Comparison of ENCODE assay signal across 14 cellular contexts in the genomic region with DNA sequence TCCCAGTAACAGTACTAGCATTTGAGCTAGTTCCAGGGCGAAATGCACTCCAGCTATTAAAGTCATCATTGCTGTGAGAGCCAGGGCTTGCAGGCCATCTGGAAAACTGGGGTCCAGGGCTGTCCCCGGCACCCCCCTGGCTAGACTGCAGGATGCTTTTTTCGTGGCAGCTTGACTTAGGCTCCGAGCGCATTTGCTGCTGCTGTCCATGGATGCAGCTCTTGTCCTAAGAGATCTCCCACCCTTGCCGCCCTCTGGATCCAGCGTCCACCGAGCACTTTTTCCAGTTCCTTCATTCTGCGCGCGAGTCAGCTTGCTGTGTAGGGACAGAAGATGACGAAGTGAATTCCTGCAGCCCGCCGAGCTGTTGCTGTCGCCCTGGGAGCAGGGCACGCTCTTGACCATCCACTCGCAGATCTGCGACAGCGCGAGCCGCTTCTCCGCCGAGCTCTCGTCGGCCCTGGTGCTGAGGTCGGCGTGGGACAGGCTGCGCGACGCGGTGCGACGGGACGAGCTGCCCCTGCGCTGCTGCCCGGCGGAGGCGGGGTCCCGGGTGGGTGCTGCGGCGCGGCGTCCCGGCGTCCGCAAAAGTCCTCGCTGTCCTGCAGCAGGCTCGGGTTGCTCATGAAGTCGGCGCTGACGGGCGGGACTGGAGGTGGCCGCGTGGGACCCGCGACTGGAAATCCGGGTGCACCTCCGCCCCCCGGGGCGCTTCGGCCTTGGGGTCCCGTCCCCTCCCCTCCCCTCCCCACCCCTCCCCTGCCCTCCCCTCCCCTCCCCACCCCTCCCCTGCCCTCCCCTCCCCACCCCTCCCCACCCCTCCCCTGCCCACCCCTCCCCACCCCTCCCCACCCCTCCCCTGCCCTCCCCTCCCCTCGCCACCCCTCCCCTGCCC. TPM values are rescaled to one million over a fixed set of nuclear protein-coding genes. Genes with fewer than 3 reads are reported as not detected.
A peak's percentile ranks its signal among the peaks of the same experiment; 100 is the strongest.
DNase-seq lines count a peak whose midpoint lies in the region; ATAC-seq and TF ChIP-seq lines count a peak whose summit lies in the region.
"Had no signal": no experiment of that assay in that cellular context is flagged by ENCODE, and none has a peak within 500 bp of the region (broad histone marks: within the 10 kb centered on the region; RNA-seq: fewer than 3 reads in every experiment).

No MANE protein-coding gene starts in this region.

- intact Hi-C loops in sigmoid colon (cut with DNase I): no loop called here

- no peak for TF ChIP-seq EP300 in sigmoid colon (IDR thresholded peaks at IDR 0.05)

- H3K4me1 Mint-ChIP-seq in activated naive CD4-positive, alpha-beta T cell treated with anti-CD3 and anti-CD28 coated beads, Interleukin-2, amount 10 ng/mL, durations not matched to agents 7 days and 5 days: peaks cover 10% of the 10 kb centered on the region
- peaks cover 16 to 19% of the 10 kb centered on the region in 2 donors for H3K4me1 Mint-ChIP-seq in stimulated activated naive B cell treated with anti-CD40 and anti-IgM and Interleukin-4, amounts not matched to agents 10 μg/mL and 1 μg/mL and 100 μg/mL, for 72 hours

- H3K36me3 ChIP-seq in sigmoid colon: no peaks in the 10 kb centered on the region
- H3K36me3 ChIP-seq: spleen, stomach had no signal

- no peaks in the 10 kb centered on the region for H3K9me3 ChIP-seq in iPS-18c (ENCODE audit: control insufficient read depth, insufficient read depth, low read length)
- no peaks in the 10 kb centered on the region for H3K9me3 ChIP-seq in sigmoid colon
- H3K9me3 ChIP-seq: spleen, stomach had no signal

- peak overlapping the region; percentile 70 for H3K27ac Mint-ChIP-seq in activated naive CD4-positive, alpha-beta T cell treated with anti-CD3 and anti-CD28 coated beads, Interleukin-2, amount 10 ng/mL, durations not matched to agents 7 days and 5 days
- peak overlapping the region; percentile 37 for H3K27ac Mint-ChIP-seq in stimulated activated naive B cell treated with anti-CD40 and anti-IgM and Interleukin-4, amounts not matched to agents 10 μg/mL and 1 μg/mL and 100 μg/mL, for 72 hours

- CTCF ChIA-PET in activated naive CD4-positive, alpha-beta T cell treated with anti-CD3 and anti-CD28 coated beads, Interleukin-2, amount 10 ng/mL, durations not matched to agents 7 days and 5 days (lab: Charles Lee): no interaction called here

- no peak overlapping the region for H3K27ac ChIP-seq in sigmoid colon
- H3K27ac ChIP-seq: HL-60, spleen, stomach had no signal

- H3K27me3 ChIP-seq in sigmoid colon: peaks cover 11 to 41% (median 25%) of the 10 kb centered on the region in 3 donors

- peak overlapping the region; percentile 4 for H3K4me3 Mint-ChIP-seq in activated naive CD4-positive, alpha-beta T cell treated with anti-CD3 and anti-CD28 coated beads, Interleukin-2, amount 10 ng/mL, durations not matched to agents 7 days and 5 days
- H3K4me3 Mint-ChIP-seq in stimulated activated naive B cell treated with anti-CD40 and anti-IgM and Interleukin-4, amounts not matched to agents 10 μg/mL and 1 μg/mL and 100 μg/mL, for 72 hours: peak overlapping the region in 1 of 2 donors; percentile 35

- ATAC-seq in stimulated activated naive B cell treated with anti-CD40 and anti-IgM and Interleukin-4, amounts not matched to agents 10 μg/mL and 1 μg/mL and 100 μg/mL, for 72 hours (replicated peaks): no peak
- ATAC-seq in GM18867 (IDR thresholded peaks at IDR 0.05; ENCODE audit: unreplicated experiment): no peak

- H3K4me1 ChIP-seq in sigmoid colon: peaks cover 0 to 5% (median 2%) of the 10 kb centered on the region in 4 donors

- 6 to 12% methylated on average over 62 of the region's 63 CpGs for whole genome bisulfite sequencing in sigmoid colon, 2 donors

- H3K36me3 Mint-ChIP-seq in activated naive CD4-positive, alpha-beta T cell treated with anti-CD3 and anti-CD28 coated beads, Interleukin-2, amount 10 ng/mL, durations not matched to agents 7 days and 5 days: peaks cover 5% of the 10 kb centered on the region
- H3K36me3 Mint-ChIP-seq in stimulated activated naive B cell treated with anti-CD40 and anti-IgM and Interleukin-4, amounts not matched to agents 10 μg/mL and 1 μg/mL and 100 μg/mL, for 72 hours: peaks cover 4% of the 10 kb centered on the region in 2 donors

- no peak for TF ChIP-seq CTCF in WI38 (IDR thresholded peaks at IDR 0.05; ENCODE audit: low read depth, low read length)
- TF ChIP-seq CTCF in sigmoid colon (IDR thresholded peaks at IDR 0.05): no peak

- H3K4me3 ChIP-seq in WI38 (ENCODE audit: low read depth, low read length) (peak overlapping the region; percentile 26), iPS-18c (ENCODE audit: insufficient read depth, low read depth, low read length) (peak overlapping the region; percentile 47), sigmoid colon (no peak overlapping the region)

- no peaks in the 10 kb centered on the region for H3K9me3 Mint-ChIP-seq in activated naive CD4-positive, alpha-beta T cell treated with anti-CD3 and anti-CD28 coated beads, Interleukin-2, amount 10 ng/mL, durations not matched to agents 7 days and 5 days
- H3K9me3 Mint-ChIP-seq in stimulated activated naive B cell treated with anti-CD40 and anti-IgM and Interleukin-4, amounts not matched to agents 10 μg/mL and 1 μg/mL and 100 μg/mL, for 72 hours: peaks cover 1 to 4% of the 10 kb centered on the region in 2 donors

- DNase-seq in activated naive CD4-positive, alpha-beta T cell treated with anti-CD3 and anti-CD28 coated beads, Interleukin-2, amount 10 ng/mL, durations not matched to agents 7 days and 5 days: no peak
- DNase-seq in activated naive CD4-positive, alpha-beta T cell (lab: John Stamatoyannopoulos, UW): no peak
- no peak for DNase-seq in stimulated activated naive B cell treated with anti-CD40 and anti-IgM and Interleukin-4, amounts not matched to agents 10 μg/mL and 1 μg/mL and 100 μg/mL, for 72 hours
- DNase-seq in sigmoid colon: no peak
- DNase-seq in NCI-H2171 treated with DMSO at 0.1 percent for 48 hours (lab: John Stamatoyannopoulos, UW): no peak
- DNase-seq: NCI-H2029 treated with DMSO at 0.1 percent for 48 hours, spleen, stomach had no signal

- peaks cover 46% of the 10 kb centered on the region for H3K27me3 Mint-ChIP-seq in activated naive CD4-positive, alpha-beta T cell treated with anti-CD3 and anti-CD28 coated beads, Interleukin-2, amount 10 ng/mL, durations not matched to agents 7 days and 5 days
- peaks cover 30 to 31% of the 10 kb centered on the region in 2 donors for H3K27me3 Mint-ChIP-seq in stimulated activated naive B cell treated with anti-CD40 and anti-IgM and Interleukin-4, amounts not matched to agents 10 μg/mL and 1 μg/mL and 100 μg/mL, for 72 hours

- TF ChIP-seq POLR2A in sigmoid colon (IDR thresholded peaks at IDR 0.05): no peak

RNA-seq across cellular contexts. Expression of a gene that starts 30.6 kb away (rescaled TPM):
- not detected for total RNA-seq in sigmoid colon
- polyA plus RNA-seq in sigmoid colon: not detected
- total RNA-seq: RPMI7951, spleen, stomach had no signal
- polyA plus RNA-seq: keratinocyte, spleen, stomach had no signal

RNA-seq across cellular contexts. Expression of a gene that starts 47.0 kb away (rescaled TPM):
- not detected for total RNA-seq in sigmoid colon
- not detected for polyA plus RNA-seq in sigmoid colon
- total RNA-seq: RPMI7951, spleen, stomach had no signal
- polyA plus RNA-seq: keratinocyte, spleen, stomach had no signal

Comparison
In these comparisons a context has a peak if more than half of its experiments do, and no peak if none do; other contexts are left out.
1. H3K4me3 ChIP-seq: peak in WI38 (single experiment) and iPS-18c (single experiment); none in sigmoid colon (0 of 4).